Comparison of ENCODE assay signal across 18 cellular contexts in the genomic region with DNA sequence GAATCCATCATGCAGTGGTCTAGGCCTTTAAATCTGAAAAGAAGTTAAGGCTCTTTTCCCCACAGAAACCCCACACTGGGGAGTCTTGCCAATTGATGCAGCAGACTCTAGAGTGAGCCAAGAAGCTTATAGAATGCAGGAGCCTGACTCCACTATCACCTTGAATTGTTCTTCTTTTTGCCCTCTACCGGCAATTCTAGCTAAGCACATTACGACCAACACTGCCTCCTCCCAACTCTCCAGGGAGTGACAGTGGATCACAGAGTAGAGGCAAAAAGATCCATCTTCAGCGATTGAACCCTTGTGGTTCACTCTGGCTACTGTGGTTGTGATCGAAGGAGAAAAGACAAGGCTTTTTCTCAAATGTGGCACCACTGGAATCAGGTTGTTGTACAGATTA.
A peak's percentile ranks its signal among the peaks of the same experiment; 100 is the strongest.
DNase-seq lines count a peak whose midpoint lies in the region; ATAC-seq and TF ChIP-seq lines count a peak whose summit lies in the region.
"Had no signal": no experiment of that assay in that cellular context is flagged by ENCODE, and none has a peak within 500 bp of the region (broad histone marks: within the 10 kb centered on the region; RNA-seq: fewer than 3 reads in every experiment).

No MANE protein-coding gene starts in this region.

- H4K8ac ChIP-seq in neuronal stem cell (ENCODE audit: low read depth, low read length): no peak overlapping the region

- H3K4me1 ChIP-seq in endodermal cell (ENCODE audit: control insufficient read depth, insufficient read depth, low read length) (no peaks in the 10 kb centered on the region), neuronal stem cell (ENCODE audit: control insufficient read depth in 2 of 2, insufficient read depth in 1 of 2, low read depth in 1 of 2, low read length in 2 of 2) (no peaks in the 10 kb centered on the region)
- H3K4me1 ChIP-seq: colonic mucosa, stomach had no signal

- no peak overlapping the region for H3K27ac Mint-ChIP-seq in endodermal cell
- H3K27ac Mint-ChIP-seq in stimulated activated memory B cell treated with anti-CD40 and anti-IgM and Interleukin-4, amounts not matched to agents 10 μg/mL and 1 μg/mL and 100 μg/mL, for 72 hours: no peak overlapping the region
- H3K27ac Mint-ChIP-seq: activated naive CD8-positive, alpha-beta T cell treated with anti-CD3 and anti-CD28 coated beads, Interleukin-2, amount 10 ng/mL, durations not matched to agents 7 days and 5 days; CD4-positive, alpha-beta T cell; memory B cell had no signal

- H3K4me3 ChIP-seq in endodermal cell (ENCODE audit: low read length): no peak overlapping the region
- H3K4me3 ChIP-seq in neuronal stem cell (ENCODE audit: low read length in 2 of 2): no peak overlapping the region
- H3K4me3 ChIP-seq: colonic mucosa, smooth muscle cell, stomach had no signal

- no peak overlapping the region for H3K14ac ChIP-seq in neuronal stem cell (ENCODE audit: low read length)

- H3K79me1 ChIP-seq in neuronal stem cell (ENCODE audit: low read depth, low read length): no peaks in the 10 kb centered on the region

- no peak overlapping the region for H4K91ac ChIP-seq in neuronal stem cell (ENCODE audit: low read depth, low read length, poor library complexity)

- no peak overlapping the region for H3K4ac ChIP-seq in neuronal stem cell (ENCODE audit: low read length)

- H3K27me3 ChIP-seq in endodermal cell (ENCODE audit: control insufficient read depth, insufficient read depth, low read length, poor library complexity, severe bottlenecking) (no peaks in the 10 kb centered on the region), neuronal stem cell (ENCODE audit: control insufficient read depth in 3 of 3, insufficient read depth in 3 of 3, low read depth in 1 of 3, low read length in 3 of 3) (no peaks in the 10 kb centered on the region)
- H3K27me3 ChIP-seq: colonic mucosa, stomach had no signal

- no peak overlapping the region for H3K23ac ChIP-seq in neuronal stem cell (ENCODE audit: low read depth, low read length, poor library complexity)

- H3K27me3 Mint-ChIP-seq in endodermal cell (ENCODE audit: insufficient read depth): no peaks in the 10 kb centered on the region
- no peaks in the 10 kb centered on the region for H3K27me3 Mint-ChIP-seq in stimulated activated memory B cell treated with anti-CD40 and anti-IgM and Interleukin-4, amounts not matched to agents 10 μg/mL and 1 μg/mL and 100 μg/mL, for 72 hours
- H3K27me3 Mint-ChIP-seq: activated naive CD8-positive, alpha-beta T cell treated with anti-CD3 and anti-CD28 coated beads, Interleukin-2, amount 10 ng/mL, durations not matched to agents 7 days and 5 days; CD4-positive, alpha-beta T cell; memory B cell had no signal

- WGBS in endodermal cell (ENCODE audit: insufficient coverage in 1 of 2, insufficient read length in 1 of 2), 2 experiments: 38 to 54% methylated on average over 2 to 4 of the region's 4 CpGs
- WGBS in neuronal stem cell (ENCODE audit: extremely low coverage in 2 of 2, insufficient read length in 2 of 2, insufficient replicate concordance in 1 of 2), 2 donors: no CpG with 5 or more reads among the region's 4 CpGs

- no peak overlapping the region for H3K4me2 ChIP-seq in neuronal stem cell (ENCODE audit: insufficient read depth, low read length, poor library complexity, severe bottlenecking)
- H3K4me2 ChIP-seq: smooth muscle cell had no signal

- H3K9me3 ChIP-seq in endodermal cell (ENCODE audit: control insufficient read depth, low read length) (no peaks in the 10 kb centered on the region), neuronal stem cell (replicated peaks in 1 of 2; ENCODE audit: control insufficient read depth in 2 of 2, insufficient read depth in 1 of 2, low read depth in 1 of 2, low read length in 2 of 2) (no peaks in the 10 kb centered on the region)
- H3K9me3 ChIP-seq: colonic mucosa, stomach had no signal

- H3K27ac ChIP-seq in endodermal cell (ENCODE audit: low read depth, low read length) (no peak overlapping the region), neuronal stem cell (replicated peaks; ENCODE audit: low read length) (no peak overlapping the region)
- H3K27ac ChIP-seq: colonic mucosa, stomach had no signal

- H3K4me3 Mint-ChIP-seq in endodermal cell: no peak overlapping the region
- H3K4me3 Mint-ChIP-seq in stimulated activated memory B cell treated with anti-CD40 and anti-IgM and Interleukin-4, amounts not matched to agents 10 μg/mL and 1 μg/mL and 100 μg/mL, for 72 hours: no peak overlapping the region
- H3K4me3 Mint-ChIP-seq: activated naive CD8-positive, alpha-beta T cell treated with anti-CD3 and anti-CD28 coated beads, Interleukin-2, amount 10 ng/mL, durations not matched to agents 7 days and 5 days; CD4-positive, alpha-beta T cell; memory B cell had no signal

- no peak overlapping the region for H3K9ac ChIP-seq in endodermal cell (ENCODE audit: extremely low read depth, low read length, poor library complexity, severe bottlenecking)
- H3K9ac ChIP-seq in neuronal stem cell (ENCODE audit: low read depth, low read length, poor library complexity): no peak overlapping the region

- H2AK5ac ChIP-seq in neuronal stem cell (ENCODE audit: low read depth, low read length): no peak overlapping the region

- no peak overlapping the region for H2BK5ac ChIP-seq in neuronal stem cell (ENCODE audit: low read length)

- no peak overlapping the region for H2AFZ ChIP-seq in neuronal stem cell (ENCODE audit: low read length)

- peak; percentile 24 to 68 for DNase-seq in NCI-H524 (lab: John Stamatoyannopoulos, UW)
- peak; percentile 77 for DNase-seq in endodermal cell
- DNase-seq in neuronal stem cell (ENCODE audit: low spot score): peak; percentile 12
- DNase-seq in GDM1 (lab: John Stamatoyannopoulos, UW): no peak
- no peak for DNase-seq in NCI-H146 (lab: John Stamatoyannopoulos, UW)
- no peak for DNase-seq in NOMO-1 treated with dmso at 0.1 percent for 144 hours (lab: John Stamatoyannopoulos, UW; ENCODE audit: unreplicated experiment)
- DNase-seq: activated CD4-positive, CD25-positive, alpha-beta regulatory T cell treated with anti-CD3 and anti-CD28 coated beads, Interleukin-2, amount 50 U/mL, for 72 hours; activated naive CD8-positive, alpha-beta T cell treated with anti-CD3 and anti-CD28 coated beads, Interleukin-2, amount 10 ng/mL, durations not matched to agents 7 days and 5 days; CD4-positive, alpha-beta T cell; colonic mucosa; MV-4-11; NCI-H2171 treated with DMSO at 0.1 percent for 48 hours; occipital lobe; stomach had no signal

- no peaks in the 10 kb centered on the region for H3K4me1 Mint-ChIP-seq in endodermal cell
- no peaks in the 10 kb centered on the region for H3K4me1 Mint-ChIP-seq in stimulated activated memory B cell treated with anti-CD40 and anti-IgM and Interleukin-4, amounts not matched to agents 10 μg/mL and 1 μg/mL and 100 μg/mL, for 72 hours
- H3K4me1 Mint-ChIP-seq: activated naive CD8-positive, alpha-beta T cell treated with anti-CD3 and anti-CD28 coated beads, Interleukin-2, amount 10 ng/mL, durations not matched to agents 7 days and 5 days; memory B cell had no signal

- H3K18ac ChIP-seq in neuronal stem cell (ENCODE audit: low read length): no peak overlapping the region

- peak; percentile 77 for TF ChIP-seq CTCF in endodermal cell (conservative IDR thresholded peaks at IDR 0.05)

- peak; percentile 74 for ATAC-seq in GM18868 (IDR thresholded peaks at IDR 0.05; ENCODE audit: unreplicated experiment)
- no peak for ATAC-seq in stimulated activated memory B cell treated with anti-CD40 and anti-IgM and Interleukin-4, amounts not matched to agents 10 μg/mL and 1 μg/mL and 100 μg/mL, for 72 hours

- H3K36me3 Mint-ChIP-seq in endodermal cell (ENCODE audit: low read depth): no peaks in the 10 kb centered on the region
- H3K36me3 Mint-ChIP-seq in stimulated activated memory B cell treated with anti-CD40 and anti-IgM and Interleukin-4, amounts not matched to agents 10 μg/mL and 1 μg/mL and 100 μg/mL, for 72 hours: no peaks in the 10 kb centered on the region
- H3K36me3 Mint-ChIP-seq: activated naive CD8-positive, alpha-beta T cell treated with anti-CD3 and anti-CD28 coated beads, Interleukin-2, amount 10 ng/mL, durations not matched to agents 7 days and 5 days; memory B cell had no signal

- no peak overlapping the region for H2BK12ac ChIP-seq in neuronal stem cell (ENCODE audit: low read length)

- H3K36me3 ChIP-seq in endodermal cell (ENCODE audit: control insufficient read depth, insufficient read depth, low read length) (no peaks in the 10 kb centered on the region), neuronal stem cell (replicated peaks in 1 of 2; ENCODE audit: control insufficient read depth in 2 of 2, insufficient read depth in 2 of 2, low read length in 2 of 2) (no peaks in the 10 kb centered on the region)
- H3K36me3 ChIP-seq: colonic mucosa, stomach had no signal

- no peaks in the 10 kb centered on the region for H3K9me3 Mint-ChIP-seq in endodermal cell
- H3K9me3 Mint-ChIP-seq in stimulated activated memory B cell treated with anti-CD40 and anti-IgM and Interleukin-4, amounts not matched to agents 10 μg/mL and 1 μg/mL and 100 μg/mL, for 72 hours: no peaks in the 10 kb centered on the region
- H3K9me3 Mint-ChIP-seq: activated naive CD8-positive, alpha-beta T cell treated with anti-CD3 and anti-CD28 coated beads, Interleukin-2, amount 10 ng/mL, durations not matched to agents 7 days and 5 days; CD4-positive, alpha-beta T cell; memory B cell had no signal

- H2BK15ac ChIP-seq in neuronal stem cell (ENCODE audit: low read length): no peak overlapping the region

- no peak overlapping the region for H2BK120ac ChIP-seq in neuronal stem cell (ENCODE audit: low read depth, low read length)

Comparison
In these comparisons a context has a peak if more than half of its experiments do, and no peak if none do; other contexts are left out.
1. DNase-seq: peak in NCI-H524 (2 of 2), endodermal cell (single experiment) and neuronal stem cell (single experiment); none in GDM1 (single experiment), NCI-H146 (single experiment) and NOMO-1 treated with dmso at 0.1 percent for 144 hours (single experiment).